ENCODE assay signal across 1 cellular context in the genomic region with DNA sequence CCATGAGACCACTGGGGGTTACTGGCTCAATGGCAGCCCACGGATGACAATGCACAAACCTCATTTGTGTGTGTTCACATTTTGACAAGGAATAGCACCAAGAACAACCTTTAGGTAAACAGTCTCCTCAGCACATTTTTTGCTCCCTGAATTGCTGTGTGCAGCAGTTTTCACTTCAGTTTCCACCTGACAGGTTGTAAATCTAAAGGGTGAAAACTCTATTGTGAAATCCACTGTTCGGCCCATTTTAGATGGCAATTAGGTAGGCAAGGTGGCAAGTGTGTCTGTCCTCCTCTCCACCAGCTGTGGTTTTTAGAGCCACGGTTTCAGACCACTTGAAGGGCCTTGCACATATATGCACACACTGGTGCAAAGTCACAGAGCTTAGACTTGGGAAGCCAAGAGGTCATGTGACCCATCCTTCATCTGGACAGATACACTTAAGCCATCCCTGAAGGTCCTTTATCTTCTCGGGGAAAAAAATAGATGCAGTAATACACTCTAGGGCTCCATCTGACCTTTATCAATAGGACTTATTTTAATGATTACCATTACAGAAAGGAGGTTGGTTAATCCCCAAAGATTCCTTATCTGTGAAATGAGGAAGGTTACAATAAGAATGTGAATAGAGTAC.
TF ChIP-seq lines count a peak whose summit lies in the region.

No MANE protein-coding gene starts in this region.

TF ChIP-seq in IMR-90, 13 proteins besides CTCF, POLR2A, EP300 and RAD21:
- TF ChIP-seq MAZ (IDR thresholded peaks at IDR 0.05; ENCODE audit: borderline replicate concordance, low read depth, low read length) (no peak), MAFK (IDR thresholded peaks at IDR 0.05; ENCODE audit: low read depth, low read length) (peak; percentile 42)
TF ChIP-seq in IMR-90: peak in this region for 1.
